In the genomic region with DNA sequence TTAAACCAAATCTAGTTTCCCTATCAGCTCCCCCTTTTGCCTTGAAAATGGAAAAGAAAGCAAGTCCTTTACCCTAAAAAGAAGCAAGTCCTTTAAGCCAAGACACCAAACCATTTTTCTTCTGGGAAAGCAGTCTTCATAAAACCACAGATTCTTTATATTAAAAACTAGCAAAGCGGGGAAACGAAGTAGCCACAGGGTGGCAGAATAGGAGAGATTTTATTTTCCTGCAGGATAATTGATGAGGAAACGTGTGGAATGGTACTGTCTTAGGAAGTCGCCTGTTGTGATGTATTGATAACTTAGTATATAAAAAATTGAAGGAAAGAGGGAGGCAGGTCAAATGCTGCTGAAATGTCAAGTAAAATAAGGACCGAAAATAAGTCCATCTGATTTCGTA, we compare ENCODE assay signal across 1 cellular context.
TF ChIP-seq lines count a peak whose summit lies in the region.

No MANE protein-coding gene starts in this region.

TF ChIP-seq in HCT116, 20 proteins besides CTCF, POLR2A, EP300 and RAD21 (continued from another document):
- TF ChIP-seq ZBTB33 (IDR thresholded peaks at IDR 0.05; ENCODE audit: extremely low read depth, insufficient replicate concordance, low read length) (no peak), EZH2 (IDR thresholded peaks at IDR 0.05) (no peak)
TF ChIP-seq in HCT116: peak in this region for 0.
